Comparison of ENCODE assay signal across 2 cellular contexts in the genomic region with DNA sequence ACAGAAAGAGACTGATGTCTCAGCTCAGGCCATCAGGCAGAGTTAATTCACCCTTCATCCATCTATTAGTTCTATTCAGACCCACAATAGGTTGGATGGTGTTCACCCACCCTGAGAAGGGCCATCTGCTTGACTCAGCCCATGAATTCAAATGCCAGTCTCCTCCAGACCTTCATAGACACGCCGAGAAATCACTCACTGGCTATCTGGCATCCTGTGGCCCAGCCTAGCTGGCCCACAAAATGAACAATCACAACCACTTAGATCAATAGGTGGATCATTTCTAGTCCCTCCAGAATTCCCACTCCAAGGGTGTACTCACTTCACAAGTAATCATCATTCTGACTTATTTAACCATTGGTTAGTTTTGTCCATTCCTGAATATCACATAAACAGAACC.
TF ChIP-seq lines count a peak whose summit lies in the region.

No MANE protein-coding gene starts in this region.

TF ChIP-seq in liver, 16 proteins besides CTCF, POLR2A, EP300 and RAD21 (continued from another document):
- TF ChIP-seq, protein P1, sequence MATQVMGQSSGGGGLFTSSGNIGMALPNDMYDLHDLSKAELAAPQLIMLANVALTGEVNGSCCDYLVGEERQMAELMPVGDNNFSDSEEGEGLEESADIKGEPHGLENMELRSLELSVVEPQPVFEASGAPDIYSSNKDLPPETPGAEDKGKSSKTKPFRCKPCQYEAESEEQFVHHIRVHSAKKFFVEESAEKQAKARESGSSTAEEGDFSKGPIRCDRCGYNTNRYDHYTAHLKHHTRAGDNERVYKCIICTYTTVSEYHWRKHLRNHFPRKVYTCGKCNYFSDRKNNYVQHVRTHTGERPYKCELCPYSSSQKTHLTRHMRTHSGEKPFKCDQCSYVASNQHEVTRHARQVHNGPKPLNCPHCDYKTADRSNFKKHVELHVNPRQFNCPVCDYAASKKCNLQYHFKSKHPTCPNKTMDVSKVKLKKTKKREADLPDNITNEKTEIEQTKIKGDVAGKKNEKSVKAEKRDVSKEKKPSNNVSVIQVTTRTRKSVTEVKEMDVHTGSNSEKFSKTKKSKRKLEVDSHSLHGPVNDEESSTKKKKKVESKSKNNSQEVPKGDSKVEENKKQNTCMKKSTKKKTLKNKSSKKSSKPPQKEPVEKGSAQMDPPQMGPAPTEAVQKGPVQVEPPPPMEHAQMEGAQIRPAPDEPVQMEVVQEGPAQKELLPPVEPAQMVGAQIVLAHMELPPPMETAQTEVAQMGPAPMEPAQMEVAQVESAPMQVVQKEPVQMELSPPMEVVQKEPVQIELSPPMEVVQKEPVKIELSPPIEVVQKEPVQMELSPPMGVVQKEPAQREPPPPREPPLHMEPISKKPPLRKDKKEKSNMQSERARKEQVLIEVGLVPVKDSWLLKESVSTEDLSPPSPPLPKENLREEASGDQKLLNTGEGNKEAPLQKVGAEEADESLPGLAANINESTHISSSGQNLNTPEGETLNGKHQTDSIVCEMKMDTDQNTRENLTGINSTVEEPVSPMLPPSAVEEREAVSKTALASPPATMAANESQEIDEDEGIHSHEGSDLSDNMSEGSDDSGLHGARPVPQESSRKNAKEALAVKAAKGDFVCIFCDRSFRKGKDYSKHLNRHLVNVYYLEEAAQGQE (IDR thresholded peaks at IDR 0.05) = no peak
- TF ChIP-seq RXRA (IDR thresholded peaks at IDR 0.05) (no peak), NR2F2 (IDR thresholded peaks at IDR 0.05) (no peak)

TF ChIP-seq in HepG2, 621 proteins besides CTCF, POLR2A, EP300 and RAD21 (continued from another document):
- TF ChIP-seq, protein P2, sequence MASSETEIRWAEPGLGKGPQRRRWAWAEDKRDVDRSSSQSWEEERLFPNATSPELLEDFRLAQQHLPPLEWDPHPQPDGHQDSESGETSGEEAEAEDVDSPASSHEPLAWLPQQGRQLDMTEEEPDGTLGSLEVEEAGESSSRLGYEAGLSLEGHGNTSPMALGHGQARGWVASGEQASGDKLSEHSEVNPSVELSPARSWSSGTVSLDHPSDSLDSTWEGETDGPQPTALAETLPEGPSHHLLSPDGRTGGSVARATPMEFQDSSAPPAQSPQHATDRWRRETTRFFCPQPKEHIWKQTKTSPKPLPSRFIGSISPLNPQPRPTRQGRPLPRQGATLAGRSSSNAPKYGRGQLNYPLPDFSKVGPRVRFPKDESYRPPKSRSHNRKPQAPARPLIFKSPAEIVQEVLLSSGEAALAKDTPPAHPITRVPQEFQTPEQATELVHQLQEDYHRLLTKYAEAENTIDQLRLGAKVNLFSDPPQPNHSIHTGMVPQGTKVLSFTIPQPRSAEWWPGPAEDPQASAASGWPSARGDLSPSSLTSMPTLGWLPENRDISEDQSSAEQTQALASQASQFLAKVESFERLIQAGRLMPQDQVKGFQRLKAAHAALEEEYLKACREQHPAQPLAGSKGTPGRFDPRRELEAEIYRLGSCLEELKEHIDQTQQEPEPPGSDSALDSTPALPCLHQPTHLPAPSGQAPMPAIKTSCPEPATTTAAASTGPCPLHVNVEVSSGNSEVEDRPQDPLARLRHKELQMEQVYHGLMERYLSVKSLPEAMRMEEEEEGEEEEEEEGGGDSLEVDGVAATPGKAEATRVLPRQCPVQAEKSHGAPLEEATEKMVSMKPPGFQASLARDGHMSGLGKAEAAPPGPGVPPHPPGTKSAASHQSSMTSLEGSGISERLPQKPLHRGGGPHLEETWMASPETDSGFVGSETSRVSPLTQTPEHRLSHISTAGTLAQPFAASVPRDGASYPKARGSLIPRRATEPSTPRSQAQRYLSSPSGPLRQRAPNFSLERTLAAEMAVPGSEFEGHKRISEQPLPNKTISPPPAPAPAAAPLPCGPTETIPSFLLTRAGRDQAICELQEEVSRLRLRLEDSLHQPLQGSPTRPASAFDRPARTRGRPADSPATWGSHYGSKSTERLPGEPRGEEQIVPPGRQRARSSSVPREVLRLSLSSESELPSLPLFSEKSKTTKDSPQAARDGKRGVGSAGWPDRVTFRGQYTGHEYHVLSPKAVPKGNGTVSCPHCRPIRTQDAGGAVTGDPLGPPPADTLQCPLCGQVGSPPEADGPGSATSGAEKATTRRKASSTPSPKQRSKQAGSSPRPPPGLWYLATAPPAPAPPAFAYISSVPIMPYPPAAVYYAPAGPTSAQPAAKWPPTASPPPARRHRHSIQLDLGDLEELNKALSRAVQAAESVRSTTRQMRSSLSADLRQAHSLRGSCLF (CRISPR knock-in tag; IDR thresholded peaks at IDR 0.05; ENCODE audit: borderline replicate concordance) = no peak
- TF ChIP-seq ZNF138 (CRISPR knock-in tag; IDR thresholded peaks at IDR 0.05; ENCODE audit: low read depth) (no peak), ZNF7 (CRISPR knock-in tag; IDR thresholded peaks at IDR 0.05) (no peak), NBN (conservative IDR thresholded peaks at IDR 0.05) (no peak), ZNF652 (CRISPR knock-in tag; IDR thresholded peaks at IDR 0.05; ENCODE audit: borderline replicate concordance, low read depth) (no peak), TCF7 (IDR thresholded peaks at IDR 0.05; ENCODE audit: low read depth) (no peak)
- TF ChIP-seq, protein P3, sequence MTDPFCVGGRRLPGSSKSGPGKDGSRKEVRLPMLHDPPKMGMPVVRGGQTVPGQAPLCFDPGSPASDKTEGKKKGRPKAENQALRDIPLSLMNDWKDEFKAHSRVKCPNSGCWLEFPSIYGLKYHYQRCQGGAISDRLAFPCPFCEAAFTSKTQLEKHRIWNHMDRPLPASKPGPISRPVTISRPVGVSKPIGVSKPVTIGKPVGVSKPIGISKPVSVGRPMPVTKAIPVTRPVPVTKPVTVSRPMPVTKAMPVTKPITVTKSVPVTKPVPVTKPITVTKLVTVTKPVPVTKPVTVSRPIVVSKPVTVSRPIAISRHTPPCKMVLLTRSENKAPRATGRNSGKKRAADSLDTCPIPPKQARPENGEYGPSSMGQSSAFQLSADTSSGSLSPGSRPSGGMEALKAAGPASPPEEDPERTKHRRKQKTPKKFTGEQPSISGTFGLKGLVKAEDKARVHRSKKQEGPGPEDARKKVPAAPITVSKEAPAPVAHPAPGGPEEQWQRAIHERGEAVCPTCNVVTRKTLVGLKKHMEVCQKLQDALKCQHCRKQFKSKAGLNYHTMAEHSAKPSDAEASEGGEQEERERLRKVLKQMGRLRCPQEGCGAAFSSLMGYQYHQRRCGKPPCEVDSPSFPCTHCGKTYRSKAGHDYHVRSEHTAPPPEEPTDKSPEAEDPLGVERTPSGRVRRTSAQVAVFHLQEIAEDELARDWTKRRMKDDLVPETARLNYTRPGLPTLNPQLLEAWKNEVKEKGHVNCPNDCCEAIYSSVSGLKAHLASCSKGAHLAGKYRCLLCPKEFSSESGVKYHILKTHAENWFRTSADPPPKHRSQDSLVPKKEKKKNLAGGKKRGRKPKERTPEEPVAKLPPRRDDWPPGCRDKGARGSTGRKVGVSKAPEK (CRISPR knock-in tag; IDR thresholded peaks at IDR 0.05; ENCODE audit: borderline replicate concordance) = no peak
- TF ChIP-seq, protein P4, sequence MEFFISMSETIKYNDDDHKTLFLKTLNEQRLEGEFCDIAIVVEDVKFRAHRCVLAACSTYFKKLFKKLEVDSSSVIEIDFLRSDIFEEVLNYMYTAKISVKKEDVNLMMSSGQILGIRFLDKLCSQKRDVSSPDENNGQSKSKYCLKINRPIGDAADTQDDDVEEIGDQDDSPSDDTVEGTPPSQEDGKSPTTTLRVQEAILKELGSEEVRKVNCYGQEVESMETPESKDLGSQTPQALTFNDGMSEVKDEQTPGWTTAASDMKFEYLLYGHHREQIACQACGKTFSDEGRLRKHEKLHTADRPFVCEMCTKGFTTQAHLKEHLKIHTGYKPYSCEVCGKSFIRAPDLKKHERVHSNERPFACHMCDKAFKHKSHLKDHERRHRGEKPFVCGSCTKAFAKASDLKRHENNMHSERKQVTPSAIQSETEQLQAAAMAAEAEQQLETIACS (CRISPR knock-in tag; IDR thresholded peaks at IDR 0.05) = no peak
